ENCODE assay signal across 8 cellular contexts in genomic region chr17:18960803-18961511, GRCh38. TPM values are rescaled to one million over a fixed set of nuclear protein-coding genes. Genes with fewer than 3 reads are reported as not detected.
A peak's percentile ranks its signal among the peaks of the same experiment; 100 is the strongest.
DNase-seq lines count a peak whose midpoint lies in the region; ATAC-seq and TF ChIP-seq lines count a peak whose summit lies in the region.

No MANE protein-coding gene starts in this region.

- no peaks in the 10 kb centered on the region for H3K27me3 ChIP-seq in esophagus muscularis mucosa

- no peak overlapping the region for H3K4me3 Mint-ChIP-seq in natural killer cell

- ATAC-seq in HG03378 (IDR thresholded peaks at IDR 0.05; ENCODE audit: unreplicated experiment) (peak; percentile 66), natural killer cell (peak; percentile 80 to 98 (median 96))
- peak; percentile 70 for ATAC-seq in stimulated activated naive CD8-positive, alpha-beta T cell treated with anti-CD3 and anti-CD28 coated beads, Interleukin-15, Interleukin-2, amounts not matched to agents 100 U/mL and 50 U/mL, for 24 hours

- H3K4me1 Mint-ChIP-seq in natural killer cell = peaks cover 4 to 6% of the 10 kb centered on the region in 2 donors

- no peaks in the 10 kb centered on the region for H3K36me3 ChIP-seq in esophagus muscularis mucosa

- H3K9me3 ChIP-seq in esophagus muscularis mucosa = no peaks in the 10 kb centered on the region

- intact Hi-C loops in esophagus muscularis mucosa (cut with DNase I) = no loop called here
- intact Hi-C loops in natural killer cell (cut with micrococcal nuclease) = no loop called here

- H3K4me1 ChIP-seq in esophagus muscularis mucosa = peaks cover 0 to 16% (median 15%) of the 10 kb centered on the region in 4 donors

- peak; percentile 66 for DNase-seq in A172 (ENCODE audit: low spot score)
- peak; percentile 91 for DNase-seq in GM13977 (ENCODE audit: low spot score)
- DNase-seq in OCI-M2 (lab: John Stamatoyannopoulos, UW; ENCODE audit: unreplicated experiment) = peak; percentile 78
- peak; percentile 74 for DNase-seq in activated T-cell treated with anti-CD3 and anti-CD28 coated beads for 1 hour (ENCODE audit: low read depth)
- DNase-seq in esophagus muscularis mucosa (ENCODE audit: extremely low spot score) = no peak
- DNase-seq in natural killer cell = peak; percentile 77
- DNase-seq in stimulated activated naive CD8-positive, alpha-beta T cell treated with anti-CD3 and anti-CD28 coated beads, Interleukin-15, Interleukin-2, amounts not matched to agents 100 U/mL and 50 U/mL, for 24 hours = peak; percentile 93

- H3K36me3 Mint-ChIP-seq in natural killer cell = no peaks in the 10 kb centered on the region

- H3K9me3 Mint-ChIP-seq in natural killer cell = no peaks in the 10 kb centered on the region

- in situ Hi-C loops in GM13977 (cut with MboI; ENCODE audit: low pct_unique_long_range_greater_than_20kb, low sequenced_read_pairs, unreplicated experiment) = no loop called here

- H3K4me3 ChIP-seq in esophagus muscularis mucosa = no peak overlapping the region

- no peak for TF ChIP-seq EP300 in esophagus muscularis mucosa (IDR thresholded peaks at IDR 0.05)

- H3K27me3 Mint-ChIP-seq in natural killer cell (ENCODE audit: low read depth in 2 of 2) = peaks cover 0 to 14% of the 10 kb centered on the region in 2 donors

- no peak overlapping the region for H3K27ac Mint-ChIP-seq in natural killer cell

- peak; percentile 88 for TF ChIP-seq CTCF in GM13977 (IDR thresholded peaks at IDR 0.05; ENCODE audit: extremely low read depth, insufficient read depth, missing control alignments)
- peak; percentile 82 to 96 (median 87) for TF ChIP-seq CTCF in esophagus muscularis mucosa (IDR thresholded peaks at IDR 0.05)
- TF ChIP-seq CTCF in natural killer cell (IDR thresholded peaks at IDR 0.05) = peak; percentile 91

- no peak overlapping the region for H3K27ac ChIP-seq in esophagus muscularis mucosa (replicated peaks in 1 of 4)

- no peak for TF ChIP-seq POLR2A in esophagus muscularis mucosa (IDR thresholded peaks at IDR 0.05; ENCODE audit: low read depth)

- WGBS in esophagus muscularis mucosa = 47% methylated on average over 12 of the region's 17 CpGs

RNA-seq across cellular contexts. Expression of gene SLC5A10, which starts 9.0 kb away (rescaled TPM):
- total RNA-seq in A172 (2014; rRNA removed; shearing (Covaris generic)) = 0.22 TPM in 1 of 2 replicates, not detected in the other
- total RNA-seq in esophagus muscularis mucosa (not detected), natural killer cell (under 1 TPM in 1 of 3 donors, not detected in 2; 0.28 TPM)

RNA-seq across cellular contexts. Expression of gene FAM83G, which starts 43.6 kb away (rescaled TPM):
- 26.3 and 29.5 TPM in 2 replicates for total RNA-seq in A172 (2014; rRNA removed; shearing (Covaris generic))
- total RNA-seq in esophagus muscularis mucosa = 10 to 100 TPM in 2 of 4 donors, 1 to 10 TPM in 2; 3.7 to 16.7 (median 11.8) TPM
- total RNA-seq in natural killer cell = 1 to 10 TPM; 3.8 to 6.5 (median 4.3) TPM
